ENCODE assay signal across 17 cellular contexts in the genomic region with DNA sequence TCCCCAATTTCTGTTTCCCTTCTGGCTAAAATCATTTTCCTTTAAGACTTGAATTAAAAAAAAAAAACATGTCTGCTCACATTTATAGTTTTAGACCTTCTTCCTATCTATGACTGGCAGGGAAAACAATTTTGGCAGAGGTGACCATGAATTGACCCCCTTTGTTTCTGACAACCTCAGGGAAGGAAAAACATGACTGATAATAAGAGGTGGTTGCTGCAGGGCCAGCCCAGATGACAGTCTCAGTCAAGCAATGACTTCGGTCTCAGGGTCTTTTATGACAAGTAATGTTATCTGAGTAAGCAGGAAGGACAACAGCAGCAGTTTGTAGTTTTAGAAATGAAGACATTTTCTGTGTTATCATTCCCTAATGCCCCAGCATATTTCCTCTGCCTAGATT.
"Had no signal": no experiment of that assay in that cellular context is flagged by ENCODE, and none has a peak within 500 bp of the region (broad histone marks: within the 10 kb centered on the region; RNA-seq: fewer than 3 reads in every experiment).

No MANE protein-coding gene starts in this region.

- H3K79me2 ChIP-seq: parathyroid adenoma had no signal

- H3K27me3 ChIP-seq: esophagus muscularis mucosa, left lung had no signal

- DNase-seq: activated CD4-positive, alpha-beta T cell treated with anti-CD3 and anti-CD28 coated beads, Interleukin-2, amount 50 U/mL, for 4 hours; activated effector memory CD4-positive, alpha-beta T cell treated with anti-CD3 and anti-CD28 coated beads, Interleukin-2, amount 50 U/mL, for 16 hours; activated naive CD4-positive, alpha-beta T cell treated with anti-CD3 and anti-CD28 coated beads, Interleukin-2, amount 50 U/mL, for 16 hours; activated T-cell treated with anti-CD3 and anti-CD28 coated beads, Interleukin-2, amount 50 U/mL, for 72 hours; aorta; cerebellar nuclear complex; effector CD8-positive, alpha-beta T cell; islet precursor cell; left lung; mucosa of descending colon; naive B cell; stimulated activated naive B cell treated with anti-CD40 and anti-IgM and Interleukin-4, amounts not matched to agents 10 μg/mL and 1 μg/mL and 100 μg/mL, for 72 hours; T1000; WERI-Rb-1 had no signal

- H3K27ac ChIP-seq: esophagus muscularis mucosa, left lung, parathyroid adenoma, WERI-Rb-1 had no signal

- H3K4me1 ChIP-seq: left lung, parathyroid adenoma had no signal

- H3K9me3 ChIP-seq: esophagus muscularis mucosa, left lung, mucosa of descending colon had no signal

- H3K4me3 ChIP-seq: esophagus muscularis mucosa, left lung, mucosa of descending colon had no signal

- H2AFZ ChIP-seq: parathyroid adenoma had no signal

- H3K9ac ChIP-seq: parathyroid adenoma had no signal

- ATAC-seq: activated T-cell treated with anti-CD3 and anti-CD28 coated beads, Interleukin-2, amount 50 U/mL, for 72 hours; left lung; sciatic nerve; stimulated activated naive B cell treated with anti-CD40 and anti-IgM and Interleukin-4, amounts not matched to agents 10 μg/mL and 1 μg/mL and 100 μg/mL, for 72 hours had no signal

- H3K36me3 ChIP-seq: esophagus muscularis mucosa, left lung, WERI-Rb-1 had no signal
